25 cellular contexts compared by ENCODE assay signal in the genomic region with DNA sequence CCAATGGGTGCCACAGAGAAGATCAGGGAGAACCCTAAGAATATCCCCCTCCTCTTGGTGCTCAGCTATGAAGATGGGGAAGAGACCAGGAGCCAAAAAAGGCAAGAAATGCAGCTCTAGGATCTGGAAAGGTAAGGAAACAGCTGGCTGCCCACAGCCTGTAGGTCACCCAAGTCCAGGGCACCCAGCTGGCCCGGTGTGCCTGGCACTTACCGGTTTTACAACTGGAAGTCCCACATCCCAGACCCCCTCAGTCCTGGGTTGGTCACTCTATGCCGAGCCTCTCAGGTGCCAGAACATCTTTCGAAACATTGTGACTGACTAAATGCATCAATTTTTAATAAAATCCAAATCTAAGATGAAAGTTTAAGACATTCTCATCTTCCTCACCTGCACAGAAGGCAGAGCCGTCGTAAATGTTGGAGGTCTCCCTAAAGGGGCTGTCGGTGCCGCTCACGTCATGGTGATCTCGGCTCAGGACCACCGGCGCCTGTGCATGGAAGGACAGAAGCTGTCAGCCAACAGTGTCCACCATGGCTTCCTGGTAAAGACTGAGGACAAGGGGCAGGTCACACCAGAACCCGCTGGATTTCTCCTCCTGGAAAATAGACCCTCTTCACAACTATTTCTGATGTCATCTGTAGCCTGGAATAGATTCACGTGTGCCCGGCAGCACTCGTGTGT. TPM values are rescaled to one million over a fixed set of nuclear protein-coding genes. Genes with fewer than 3 reads are reported as not detected.
A peak's percentile ranks its signal among the peaks of the same experiment; 100 is the strongest.
DNase-seq lines count a peak whose midpoint lies in the region; ATAC-seq, FAIRE-seq and TF ChIP-seq lines count a peak whose summit lies in the region.
"Had no signal": no experiment of that assay in that cellular context is flagged by ENCODE, and none has a peak within 500 bp of the region (broad histone marks: within the 10 kb centered on the region; RNA-seq: fewer than 3 reads in every experiment).

No MANE protein-coding gene starts in this region.

- DNase-seq in Right ventricle myocardium inferior (ENCODE audit: missing footprints) (peak; percentile 47), left ventricle myocardium inferior (no peak), kidney (peak; percentile 36), spleen (peak; percentile 62), EL (no peak)
- DNase-seq: 8988T; ACHN; AML-193; BE2C; Caco-2; CD4-positive, CD25-positive, alpha-beta regulatory T cell; CD8-positive, alpha-beta T cell; DMS153; DND-41; GDM1; GM23248; HCEC 1CT had no signal

- peak overlapping the region; percentile 50 to 91 (median 83); a peak in 20 of 22 replicates for H3K4me2 ChIP-seq in BLaER1 treated with 17β-estradiol and CSF1 and Interleukin-3, amounts not matched to agents 10 nM and 100 nM
- H3K4me2 ChIP-seq: A549 had no signal

- 90 to 95% (median 93%) methylated on average over 15 to 16 of the region's 16 CpGs for WGBS in spleen, 5 donors

- H3K9me3 ChIP-seq in left ventricle myocardium inferior (replicated peaks) (no peaks in the 10 kb centered on the region), kidney (ENCODE audit: control insufficient read depth in 1 of 2, low read length in 2 of 2) (no peaks in the 10 kb centered on the region), spleen (no peaks in the 10 kb centered on the region)
- no peaks in the 10 kb centered on the region for H3K9me3 ChIP-seq in BLaER1 treated with 17β-estradiol and CSF1 and Interleukin-3, amounts not matched to agents 10 nM and 100 nM (replicated peaks in 1 of 11)
- H3K9me3 ChIP-seq: A549, BE2C, Caco-2 had no signal

- TF ChIP-seq CTCF in left ventricle myocardium inferior (IDR thresholded peaks at IDR 0.05; ENCODE audit: borderline replicate concordance): no peak
- TF ChIP-seq CTCF in kidney (IDR thresholded peaks at IDR 0.05; ENCODE audit: borderline replicate concordance, extremely low read depth, insufficient read depth): no peak
- TF ChIP-seq CTCF in spleen (IDR thresholded peaks at IDR 0.05 in 8 of 11, conservative IDR thresholded peaks at IDR 0.05 in 3 of 11): no peak

- peaks cover 9% of the 10 kb centered on the region for H3K4me1 ChIP-seq in left ventricle myocardium inferior
- peaks cover 53 to 86% (median 84%) of the 10 kb centered on the region in 10 experiments for H3K4me1 ChIP-seq in BLaER1 treated with 17β-estradiol and CSF1 and Interleukin-3, amounts not matched to agents 10 nM and 100 nM
- H3K4me1 ChIP-seq in kidney (ENCODE audit: control insufficient read depth in 1 of 2, insufficient read depth in 1 of 2, low read depth in 1 of 2, low read length in 2 of 2): peaks cover 0 to 3% of the 10 kb centered on the region in 2 donors
- peaks cover 9 to 78% (median 46%) of the 10 kb centered on the region in 6 donors for H3K4me1 ChIP-seq in spleen
- H3K4me1 ChIP-seq: A549, BE2C, Caco-2 had no signal

- no peaks in the 10 kb centered on the region for H3K27me3 ChIP-seq in left ventricle myocardium inferior (ENCODE audit: low read depth)
- H3K27me3 ChIP-seq in BLaER1 treated with 17β-estradiol and CSF1 and Interleukin-3, amounts not matched to agents 10 nM and 100 nM: no peaks in the 10 kb centered on the region
- H3K27me3 ChIP-seq in spleen (replicated peaks in 1 of 7): no peaks in the 10 kb centered on the region
- H3K27me3 ChIP-seq: BE2C had no signal

- ATAC-seq in Right ventricle myocardium inferior (no peak), HG02588 (IDR thresholded peaks at IDR 0.05; ENCODE audit: unreplicated experiment) (no peak)
- ATAC-seq: CD8-positive, alpha-beta T cell; GM12878 had no signal

- H3K36me3 ChIP-seq in left ventricle myocardium inferior: no peaks in the 10 kb centered on the region
- H3K36me3 ChIP-seq in BLaER1 treated with 17β-estradiol and CSF1 and Interleukin-3, amounts not matched to agents 10 nM and 100 nM: no peaks in the 10 kb centered on the region
- H3K36me3 ChIP-seq in kidney (ENCODE audit: control insufficient read depth in 1 of 2, insufficient read depth in 2 of 2, low read length in 2 of 2): no peaks in the 10 kb centered on the region
- no peaks in the 10 kb centered on the region for H3K36me3 ChIP-seq in spleen
- H3K36me3 ChIP-seq: BE2C had no signal

- H3K4me3 ChIP-seq in left ventricle myocardium inferior (no peak overlapping the region), kidney (ENCODE audit: low read length in 2 of 2) (no peak overlapping the region), spleen (no peak overlapping the region)
- H3K4me3 ChIP-seq in BLaER1 treated with 17β-estradiol and CSF1 and Interleukin-3, amounts not matched to agents 10 nM and 100 nM: no peak overlapping the region
- H3K4me3 ChIP-seq: A549, GM12878, GM23248 had no signal

- intact Hi-C loops in Right ventricle myocardium inferior (cut with DNase I): no loop called here
- intact Hi-C loops in left ventricle myocardium inferior (cut with micrococcal nuclease): no loop called here
- intact Hi-C loops in kidney (cut with DNase I): no loop called here
- intact Hi-C loops in spleen (cut with DNase I; ENCODE audit: low total_unique reads): no loop called here

- no peak for TF ChIP-seq POLR2A in spleen (IDR thresholded peaks at IDR 0.05)

- H3K9ac ChIP-seq in BLaER1 treated with 17β-estradiol and CSF1 and Interleukin-3, amounts not matched to agents 10 nM and 100 nM: peak overlapping the region in 3 of 11 experiments; percentile 30 to 52 (median 34); a peak in 3 of 22 replicates
- no peak overlapping the region for H3K9ac ChIP-seq in kidney (ENCODE audit: low read length in 2 of 2)
- H3K9ac ChIP-seq: GM23248 had no signal

- H4K20me1 ChIP-seq in BLaER1 treated with 17β-estradiol and CSF1 and Interleukin-3, amounts not matched to agents 10 nM and 100 nM: peaks cover 0 to 5% (median 0%) of the 10 kb centered on the region in 11 experiments; a peak in 3 of 22 replicates

- H3K27ac ChIP-seq in left ventricle myocardium inferior (replicated peaks) (no peak overlapping the region), kidney (ENCODE audit: low read depth in 2 of 2, low read length in 2 of 2) (no peak overlapping the region), spleen (peak overlapping the region in 1 of 8 donors; percentile 86)
- H3K27ac ChIP-seq in BLaER1 treated with 17β-estradiol and CSF1 and Interleukin-3, amounts not matched to agents 10 nM and 100 nM: peak overlapping the region in 4 of 11 experiments; percentile 14 to 62 (median 31); a peak in 6 of 22 replicates
- H3K27ac ChIP-seq: A549, C4-2B, GM23248 had no signal

- no peak for FAIRE-seq in kidney (lab: Jason Lieb, UNC)
- FAIRE-seq: A549, GM12878, GM19239, H1 had no signal

RNA-seq across cellular contexts. Expression of a gene that starts 13.3 kb away (rescaled TPM):
- 15.9 TPM for total RNA-seq in Right ventricle myocardium inferior
- 15.6 TPM for total RNA-seq in left ventricle myocardium inferior
- total RNA-seq in kidney: 44.8 TPM
- polyA plus RNA-seq in kidney (ENCODE audit: insufficient read depth, low read depth, low replicate concordance): 11.4 TPM
- 10 to 100 TPM; 32.4 to 75.3 (median 50.0) TPM for total RNA-seq in spleen
- 10 to 100 TPM in 2 of 3 donors, 1 to 10 TPM in 1; 7.5 to 14.6 (median 13.2) TPM for polyA plus RNA-seq in spleen

RNA-seq across cellular contexts. Expression of a gene that starts 28.5 kb away (rescaled TPM):
- total RNA-seq in Right ventricle myocardium inferior (not detected), left ventricle myocardium inferior (not detected), kidney (not detected), spleen (under 1 TPM in 1 of 7 donors, not detected in 6; 0.16 TPM)
- polyA plus RNA-seq in kidney (ENCODE audit: insufficient read depth, low read depth, low replicate concordance) (not detected), spleen (under 1 TPM; 0.02 to 0.03 (median 0.02) TPM)
- total RNA-seq: Caco-2; CD4-positive, CD25-positive, alpha-beta regulatory T cell; CD8-positive, alpha-beta T cell; GM12878; GM23248; H1; H7 had no signal
- polyA plus RNA-seq: A549; CD4-positive, CD25-positive, alpha-beta regulatory T cell; GM23248 had no signal

RNA-seq across cellular contexts. Expression of a gene that starts 34.9 kb away (rescaled TPM):
- total RNA-seq in Right ventricle myocardium inferior (0.60 TPM), left ventricle myocardium inferior (0.11 TPM), kidney (3.3 TPM), spleen (10 to 100 TPM in 1 of 7 donors, 1 to 10 TPM in 6; 2.4 to 11.2 (median 5.6) TPM)
- polyA plus RNA-seq in kidney (ENCODE audit: insufficient read depth, low read depth, low replicate concordance) (7.0 TPM), spleen (1 to 10 TPM in 2 of 3 donors, under 1 TPM in 1; 0.26 to 1.8 (median 1.0) TPM)
- total RNA-seq: CD4-positive, CD25-positive, alpha-beta regulatory T cell; CD8-positive, alpha-beta T cell; GM12878; GM23248 had no signal
- polyA plus RNA-seq: CD4-positive, CD25-positive, alpha-beta regulatory T cell; GM12878 had no signal

Comparison
In these comparisons a context has a peak if more than half of its experiments do, and no peak if none do; other contexts are left out.
1. DNase-seq: peak in Right ventricle myocardium inferior (single experiment), kidney (single experiment) and spleen (single experiment); none in left ventricle myocardium inferior (single experiment) and EL (single experiment).